Comparison of ENCODE assay signal across 19 cellular contexts in genomic region chr15:92117301-92117731, GRCh38.
DNase-seq lines count a peak whose midpoint lies in the region; ATAC-seq, FAIRE-seq and TF ChIP-seq lines count a peak whose summit lies in the region.
"Had no signal": no experiment of that assay in that cellular context is flagged by ENCODE, and none has a peak within 500 bp of the region (broad histone marks: within the 10 kb centered on the region; RNA-seq: fewer than 3 reads in every experiment).

No MANE protein-coding gene starts in this region.

- no peaks in the 10 kb centered on the region for H3K79me2 ChIP-seq in HepG2 (ENCODE audit: insufficient read depth, low read length)

- 28% methylated on average over 11 of the region's 11 CpGs for WGBS in liver
- WGBS in HepG2 (ENCODE audit: low lambda C conversion rate) = 8% methylated on average over 11 of the region's 11 CpGs
- WGBS in right lobe of liver (ENCODE audit: insufficient coverage, low coverage, low lambda C conversion rate, missing lambda C conversion rate) = 17% methylated on average over 11 of the region's 11 CpGs

- no peaks in the 10 kb centered on the region for H3K9me3 ChIP-seq in liver (ENCODE audit: control insufficient read depth in 4 of 4, low read length in 3 of 4)
- no peaks in the 10 kb centered on the region for H3K9me3 ChIP-seq in HepG2 (ENCODE audit: low read length)
- no peaks in the 10 kb centered on the region for H3K9me3 ChIP-seq in right lobe of liver
- H3K9me3 ChIP-seq: esophagus squamous epithelium had no signal

- H3K4me2 ChIP-seq in HepG2 (ENCODE audit: low read depth, low read length) = no peak overlapping the region

- POLR2A ChIA-PET in HepG2 (lab: Yijun Ruan, JAX) = no interaction called here

- TF ChIP-seq POLR2A in HepG2 (IDR thresholded peaks at IDR 0.05; ENCODE audit: insufficient read depth in 1 of 2, low read depth in 2 of 2, low read length in 2 of 2) (no peak), right lobe of liver (IDR thresholded peaks at IDR 0.05) (no peak)

- no peak overlapping the region for H2AFZ ChIP-seq in HepG2 (ENCODE audit: low read length)

- TF ChIP-seq CTCF in liver (IDR thresholded peaks at IDR 0.05; ENCODE audit: low read depth, low read length, missing input control) (no peak), HepG2 (CRISPR knock-in tag; IDR thresholded peaks at IDR 0.05) (no peak), right lobe of liver (IDR thresholded peaks at IDR 0.05) (no peak)

- TF ChIP-seq EP300 in HepG2 (IDR thresholded peaks at IDR 0.05; ENCODE audit: low read depth in 2 of 2, low read length in 2 of 2) (no peak), HepG2 (CRISPR knock-in tag; IDR thresholded peaks at IDR 0.05; ENCODE audit: borderline replicate concordance) (no peak)

- H3K4me3 ChIP-seq in liver (ENCODE audit: low read depth in 1 of 3, low read length in 3 of 3) = no peak overlapping the region
- no peak overlapping the region for H3K4me3 ChIP-seq in HepG2 (replicated peaks in 1 of 3; ENCODE audit: insufficient read depth in 1 of 3, low read depth in 2 of 3, low read length in 3 of 3)
- H3K4me3 ChIP-seq in right lobe of liver = no peak overlapping the region
- H3K4me3 ChIP-seq: esophagus squamous epithelium had no signal

- H3K36me3 ChIP-seq in liver (ENCODE audit: control insufficient read depth in 4 of 4, insufficient read depth in 3 of 4, low read depth in 1 of 4, low read length in 3 of 4) (no peaks in the 10 kb centered on the region), HepG2 (replicated peaks in 1 of 2; ENCODE audit: control insufficient read depth in 1 of 2, insufficient read depth in 2 of 2, low read length in 2 of 2) (no peaks in the 10 kb centered on the region), right lobe of liver (no peaks in the 10 kb centered on the region)

- DNase-seq in HepG2 (ENCODE audit: low spot score) (no peak), cerebellar cortex (ENCODE audit: low spot score) (peak; percentile 8), right lobe of liver (peak in 1 of 3 donors; percentile 70), Kasumi-1 (lab: John Stamatoyannopoulos, UW) (no peak), NCI-H524 treated with DMSO at 0.1 percent for 48 hours (lab: John Stamatoyannopoulos, UW) (no peak), SW480 (ENCODE audit: low spot score) (no peak)
- DNase-seq: activated CD4-positive, alpha-beta T cell treated with anti-CD3 and anti-CD28 coated beads for 4 hours; activated CD8-positive, alpha-beta memory T cell treated with anti-CD3 and anti-CD28 coated beads, Interleukin-2, amount 10 ng/mL, durations not matched to agents 7 days and 5 days; CD4-positive, alpha-beta T cell; DMS153; effector CD8-positive, alpha-beta T cell; esophagus squamous epithelium; KG1; natural killer cell; NCI-H187 treated with DMSO at 0.1 percent for 48 hours; stimulated activated CD4-positive, alpha-beta T cell treated with anti-CD3 and anti-CD28 coated beads, Interleukin-4, amount 100 ng/mL, for 4 hours had no signal

- TF ChIP-seq RAD21 in liver (IDR thresholded peaks at IDR 0.05) (peak; percentile 58 to 65), HepG2 (CRISPR knock-in tag; IDR thresholded peaks at IDR 0.05) (no peak)

- no peak for FAIRE-seq in HepG2 (lab: Jason Lieb, UNC)
- FAIRE-seq: keratinocyte had no signal

- H3K27ac ChIP-seq in liver (ENCODE audit: low read depth in 1 of 2, low read length in 2 of 2) = no peak overlapping the region
- no peak overlapping the region for H3K27ac ChIP-seq in HepG2 (ENCODE audit: extremely low read length, insufficient read depth, low read length)
- no peak overlapping the region for H3K27ac ChIP-seq in right lobe of liver
- H3K27ac ChIP-seq: esophagus squamous epithelium had no signal

- intact Hi-C loops in HepG2 (cut with micrococcal nuclease; ENCODE audit: unreplicated experiment) (no loop called here), right lobe of liver (cut with DNase I) (no loop called here)

- no TSS peak for BruUV-seq in HepG2 (replicated peaks; lab: Mats Ljungman, UMichigan)

- H3K27me3 ChIP-seq in liver (ENCODE audit: control insufficient read depth in 4 of 4, insufficient read depth in 4 of 4, low read length in 3 of 4) = no peaks in the 10 kb centered on the region
- H3K27me3 ChIP-seq in HepG2 (ENCODE audit: control insufficient read depth in 1 of 2, insufficient read depth in 2 of 2, low read length in 2 of 2) = peaks cover 0 to 12% of the 10 kb centered on the region in 2 experiments; a peak in 1 of 5 replicates
- H3K27me3 ChIP-seq in right lobe of liver = no peaks in the 10 kb centered on the region
- H3K27me3 ChIP-seq: esophagus squamous epithelium had no signal

- CTCF ChIA-PET in HepG2 (lab: Yijun Ruan, JAX; ENCODE audit: low intra/inter-chr PET ratio, low total read pairs) = no interaction called here

- no peak for ATAC-seq in HepG2
- ATAC-seq in right lobe of liver = peak; percentile 80 to 91 (median 84)
- no peak for ATAC-seq in GM18907 (IDR thresholded peaks at IDR 0.05; ENCODE audit: unreplicated experiment)
- ATAC-seq: activated CD8-positive, alpha-beta memory T cell treated with anti-CD3 and anti-CD28 coated beads, Interleukin-2, amount 10 ng/mL, durations not matched to agents 7 days and 5 days; natural killer cell had no signal

- H3K4me1 ChIP-seq in liver (ENCODE audit: control insufficient read depth in 4 of 4, insufficient read depth in 4 of 4, low read length in 3 of 4) (peaks cover 0 to 27% (median 14%) of the 10 kb centered on the region in 4 donors), HepG2 (ENCODE audit: insufficient read depth, low read length) (no peaks in the 10 kb centered on the region), right lobe of liver (peaks cover 0 to 21% (median 4%) of the 10 kb centered on the region in 4 donors)

- in situ Hi-C loops in HepG2 (cut with HindIII; ENCODE audit: extremely low pct_ligation_motif_present, low pct_unique_long_range_greater_than_20kb) = no loop called here

- no peak overlapping the region for H3K9ac ChIP-seq in liver (ENCODE audit: low read depth in 1 of 2, low read length in 2 of 2)
- no peak overlapping the region for H3K9ac ChIP-seq in HepG2 (ENCODE audit: insufficient read depth, low read depth, low read length)

- 0 out of 2 replicates have a peak, but pooled peaks cover 3% of the 10 kb centered on the region for H4K20me1 ChIP-seq in HepG2 (ENCODE audit: insufficient read depth, low read length)

TF ChIP-seq in liver, 16 proteins besides CTCF, POLR2A, EP300 and RAD21 (continues in another document):
- no peak for TF ChIP-seq ATF3 (IDR thresholded peaks at IDR 0.05)
- TF ChIP-seq RXRA (IDR thresholded peaks at IDR 0.05) = peak; percentile 60 to 83
- TF ChIP-seq HNF4A (conservative IDR thresholded peaks at IDR 0.05) = peak; percentile 80 to 87
- no peak for TF ChIP-seq TAF1 (conservative IDR thresholded peaks at IDR 0.05)
- TF ChIP-seq GABPA (IDR thresholded peaks at IDR 0.05 in 1 of 2, conservative IDR thresholded peaks at IDR 0.05 in 1 of 2) = no peak
- TF ChIP-seq NR2F2 (IDR thresholded peaks at IDR 0.05) = no peak
- TF ChIP-seq FOXA1 (IDR thresholded peaks at IDR 0.05) = peak; percentile 8
- peak; percentile 86 for TF ChIP-seq ZBTB33 (IDR thresholded peaks at IDR 0.05)

TF ChIP-seq in HepG2, 621 proteins besides CTCF, POLR2A, EP300 and RAD21 (continues in another document):
- TF ChIP-seq LBX2 (CRISPR knock-in tag; IDR thresholded peaks at IDR 0.05; ENCODE audit: borderline replicate concordance) (no peak), ZBTB26 (CRISPR knock-in tag; IDR thresholded peaks at IDR 0.05; ENCODE audit: borderline replicate concordance) (no peak), HDAC6 (IDR thresholded peaks at IDR 0.05; ENCODE audit: low read depth, low read length) (no peak), ZNF572 (CRISPR knock-in tag; IDR thresholded peaks at IDR 0.05) (no peak), NR3C1 (CRISPR knock-in tag; IDR thresholded peaks at IDR 0.05) (no peak), GMEB1 (CRISPR knock-in tag; IDR thresholded peaks at IDR 0.05; ENCODE audit: borderline replicate concordance) (no peak), MIER2 (CRISPR knock-in tag; IDR thresholded peaks at IDR 0.05) (no peak), GPBP1L1 (CRISPR knock-in tag; IDR thresholded peaks at IDR 0.05) (no peak), ZNF83 (CRISPR knock-in tag; IDR thresholded peaks at IDR 0.05; ENCODE audit: borderline replicate concordance) (no peak), ZNF660 (CRISPR knock-in tag; IDR thresholded peaks at IDR 0.05; ENCODE audit: borderline replicate concordance, low read depth) (no peak)

Comparison
In these comparisons a context has a peak if more than half of its experiments do, and no peak if none do; other contexts are left out.
1. ATAC-seq: peak in right lobe of liver (4 of 4); none in HepG2 (single experiment) and GM18907 (single experiment).